Comparison of ENCODE assay signal across 7 cellular contexts in genomic region chr16:3134338-3135119, GRCh38.
DNase-seq lines count a peak whose midpoint lies in the region; ATAC-seq and TF ChIP-seq lines count a peak whose summit lies in the region.

TSS of gene ZNF213 (plus strand) at chr16:3135029. CDS start at chr16:3137281, 2,252 bp downstream.

- no peak for TF ChIP-seq CTCF in astrocyte of the spinal cord (IDR thresholded peaks at IDR 0.05; ENCODE audit: low read depth, low read length)
- TF ChIP-seq CTCF in retinal pigment epithelial cell (conservative IDR thresholded peaks at IDR 0.05; ENCODE audit: low read depth, low read length) = no peak

- DNase-seq in NCI-H2081 treated with DMSO at 0.1 percent for 48 hours (lab: John Stamatoyannopoulos, UW) (peak; percentile 92), T1000 (lab: John Stamatoyannopoulos, UW) (peak; percentile 93), astrocyte of the spinal cord (ENCODE audit: low read depth, low spot score) (peak; percentile 99), hypothalamus (lab: John Stamatoyannopoulos, UW) (peak; percentile 62 to 98 (median 91)), retinal pigment epithelial cell (ENCODE audit: low read depth) (peak; percentile 93)

- in situ Hi-C loops in astrocyte of the spinal cord (cut with HindIII; ENCODE audit: low sequenced_read_pairs) = no loop called here

- peak within 1 kb of the TSS; percentile 100 for H3K4me3 ChIP-seq in astrocyte of the spinal cord (ENCODE audit: low read depth, low read length)
- H3K4me3 ChIP-seq in retinal pigment epithelial cell (ENCODE audit: low read length) = peak within 1 kb of the TSS; percentile 99

- ATAC-seq in GM18511 (IDR thresholded peaks at IDR 0.05; ENCODE audit: unreplicated experiment) (peak; percentile 95), HG03039 (IDR thresholded peaks at IDR 0.05; ENCODE audit: unreplicated experiment) (peak; percentile 88)

Comparison
In these comparisons a context has a peak if more than half of its experiments do, and no peak if none do; other contexts are left out.
1. Peak in every context shown above with its lines: DNase-seq, ATAC-seq and H3K4me3 ChIP-seq.